Comparison of ENCODE assay signal across 26 cellular contexts in the genomic region with DNA sequence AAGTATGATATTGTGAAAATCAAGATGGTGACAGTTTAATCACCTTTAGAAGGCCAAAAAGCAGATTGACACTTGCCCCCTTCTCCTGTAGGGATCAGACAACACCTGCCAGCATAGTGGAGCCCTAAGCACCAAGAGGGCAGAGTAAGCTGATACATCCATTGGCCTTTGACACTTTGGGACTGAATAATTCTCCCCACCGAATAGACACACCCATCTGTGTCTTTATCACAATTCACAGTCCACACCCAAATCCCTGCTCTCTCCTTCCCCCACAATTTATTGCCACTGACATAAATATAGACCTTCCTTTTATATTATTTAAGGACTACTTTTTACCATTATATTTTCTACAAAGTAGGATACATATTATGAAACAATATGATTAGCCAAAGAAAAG. TPM values are rescaled to one million over a fixed set of nuclear protein-coding genes. Genes with fewer than 3 reads are reported as not detected.
"Had no signal": no experiment of that assay in that cellular context is flagged by ENCODE, and none has a peak within 500 bp of the region (broad histone marks: within the 10 kb centered on the region; RNA-seq: fewer than 3 reads in every experiment).

No MANE protein-coding gene starts in this region.

- DNase-seq: IMR-90, Karpas-422, KG1, MG63, NCI-H1092, NCI-H1105 treated with DMSO at 0.1 percent for 48 hours, NCI-H1417 treated with DMSO at 0.1 percent for 48 hours, NCI-H146, NCI-H1694 treated with DMSO at 0.1 percent for 48 hours, NCI-H1930, NCI-H2081, NCI-H2107, NCI-H2171 treated with DMSO at 0.1 percent for 48 hours, NCI-H345, NCI-H446 treated with DMSO at 0.1 percent for 48 hours, NCI-H510A treated with DMSO at 0.1 percent for 48 hours, NCI-H526, PC-9, SHP77 treated with DMSO at 0.1 percent for 48 hours, SJCRH30 had no signal

- H3K27me3 ChIP-seq: MG63, Peyer's patch, SJCRH30 had no signal

- H2AFZ ChIP-seq: PC-9 had no signal

- H3K27ac ChIP-seq: PC-9, SJCRH30 had no signal

- H3K36me3 ChIP-seq: MG63, Peyer's patch, SJCRH30 had no signal

- H3K4me1 ChIP-seq: Peyer's patch, SJCRH30 had no signal

- ATAC-seq: HepG2, Right ventricle myocardium inferior, SK-N-SH treated with all-trans-retinoic acid at 6 μM for 48 hours had no signal

- H3K4me3 ChIP-seq: MG63, PC-9, SJCRH30 had no signal

- FAIRE-seq: HepG2 had no signal

- H3K4me2 ChIP-seq: PC-9 had no signal

- H3K9me3 ChIP-seq: MG63, Peyer's patch, SJCRH30 had no signal

RNA-seq across cellular contexts. Expression of gene WDR49, which starts 3.1 kb away (rescaled TPM):
- total RNA-seq: HT1080, IMR-90, OCI-LY7, SJCRH30 had no signal
- polyA plus RNA-seq: HepG2, IMR-90 had no signal
